21 cellular contexts compared by ENCODE assay signal in the genomic region with DNA sequence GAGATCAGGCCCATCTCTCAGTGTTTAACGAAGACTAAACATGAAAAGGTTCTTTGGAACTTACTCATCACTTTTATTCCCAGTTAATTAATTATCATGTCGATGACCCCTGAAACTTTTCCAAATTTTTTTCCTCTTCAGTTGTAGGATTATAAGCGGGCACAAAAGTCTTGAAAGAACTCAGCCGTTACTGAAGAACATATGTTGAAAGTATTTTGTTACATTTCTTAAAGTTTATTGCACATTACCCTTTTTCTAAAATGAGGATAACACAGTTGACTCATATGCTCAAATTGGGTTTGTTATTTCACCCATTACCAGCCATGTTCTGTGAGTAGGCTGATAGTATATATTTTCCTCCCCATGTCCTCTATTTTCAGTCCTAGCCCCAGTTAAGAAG.
DNase-seq lines count a peak whose midpoint lies in the region; ATAC-seq and TF ChIP-seq lines count a peak whose summit lies in the region.
"Had no signal": no experiment of that assay in that cellular context is flagged by ENCODE, and none has a peak within 500 bp of the region (broad histone marks: within the 10 kb centered on the region; RNA-seq: fewer than 3 reads in every experiment).

No MANE protein-coding gene starts in this region.

- no peak overlapping the region for H2BK5ac ChIP-seq in mesenchymal stem cell (ENCODE audit: low read depth, low read length, poor library complexity, severe bottlenecking)

- H2BK120ac ChIP-seq in mesenchymal stem cell (ENCODE audit: low read depth, low read length), result no peak overlapping the region

- H3K27me3 ChIP-seq in ascending aorta (no peaks in the 10 kb centered on the region), mesenchymal stem cell (ENCODE audit: control insufficient read depth in 1 of 2, insufficient read depth in 1 of 2, low read length in 2 of 2) (no peaks in the 10 kb centered on the region), stomach (no peaks in the 10 kb centered on the region)

- H3K14ac ChIP-seq in mesenchymal stem cell (ENCODE audit: low read length in 2 of 2), result no peak overlapping the region

- intact Hi-C loops in ascending aorta (cut with DNase I) (loop anchor here (10.0 kb wide), 1 partner anchor 77 kb away; the partner anchor contains the start of gene COL3A1), stomach (cut with DNase I; ENCODE audit: low total_unique reads) (no loop called here)

- H3K4ac ChIP-seq in mesenchymal stem cell (ENCODE audit: low read depth in 1 of 2, low read length in 2 of 2), result no peak overlapping the region

- no peak for ATAC-seq in HG03025 (IDR thresholded peaks at IDR 0.05; ENCODE audit: low FRiP score, unreplicated experiment)
- no peak for ATAC-seq in GM19455 (IDR thresholded peaks at IDR 0.05; ENCODE audit: unreplicated experiment)
- ATAC-seq in HG02759 (IDR thresholded peaks at IDR 0.05; ENCODE audit: unreplicated experiment), result no peak
- ATAC-seq: activated naive CD8-positive, alpha-beta T cell treated with anti-CD3 and anti-CD28 coated beads, Interleukin-2, amount 50 U/mL, for 24 hours; WTC11 had no signal

- TF ChIP-seq CTCF in AG10803 (conservative IDR thresholded peaks at IDR 0.05; ENCODE audit: low read length), result no peak
- TF ChIP-seq CTCF in ascending aorta (IDR thresholded peaks at IDR 0.05), result no peak
- TF ChIP-seq CTCF in stomach (IDR thresholded peaks at IDR 0.05), result no peak
- TF ChIP-seq CTCF in RWPE1 (conservative IDR thresholded peaks at IDR 0.05; ENCODE audit: low read depth), result no peak

- TF ChIP-seq POLR2A in stomach (IDR thresholded peaks at IDR 0.05), result no peak

- no peaks in the 10 kb centered on the region for H3K79me1 ChIP-seq in mesenchymal stem cell (replicated peaks; ENCODE audit: low read length, poor library complexity, severe bottlenecking)

- H4K91ac ChIP-seq in mesenchymal stem cell (ENCODE audit: low read length), result no peak overlapping the region

- H4K8ac ChIP-seq in mesenchymal stem cell (ENCODE audit: low read length), result no peak overlapping the region

- H3K4me3 ChIP-seq in AG10803 (ENCODE audit: low read length) (no peak overlapping the region), ascending aorta (no peak overlapping the region), mesenchymal stem cell (ENCODE audit: insufficient read depth in 1 of 2, low read depth in 1 of 2, low read length in 2 of 2) (no peak overlapping the region), stomach (no peak overlapping the region)

- POLR2A ChIA-PET in RWPE1 (lab: Yijun Ruan, JAX; ENCODE audit: low non-redundant PET), result no interaction called here

- H2AFZ ChIP-seq in mesenchymal stem cell (ENCODE audit: low read depth, low read length), result no peak overlapping the region

- H3K4me1 ChIP-seq in ascending aorta, result peaks cover 0 to 11% of the 10 kb centered on the region in 2 donors
- H3K4me1 ChIP-seq in mesenchymal stem cell (ENCODE audit: control insufficient read depth, insufficient read depth, low read depth, low read length), result no peaks in the 10 kb centered on the region
- H3K4me1 ChIP-seq in stomach, result peaks cover 0 to 7% (median 0%) of the 10 kb centered on the region in 4 donors

- H3K23ac ChIP-seq in mesenchymal stem cell (ENCODE audit: low read length in 2 of 2), result no peak overlapping the region

- H3K36me3 ChIP-seq in ascending aorta, result no peaks in the 10 kb centered on the region
- H3K36me3 ChIP-seq in mesenchymal stem cell (ENCODE audit: control insufficient read depth in 1 of 2, insufficient read depth in 2 of 2, low read depth in 1 of 2, low read length in 2 of 2), result no peaks in the 10 kb centered on the region
- H3K36me3 ChIP-seq in stomach, result no peaks in the 10 kb centered on the region

- DNase-seq in AG10803 (ENCODE audit: low read depth), result peak; percentile 74
- DNase-seq in ascending aorta (ENCODE audit: low spot score in 2 of 2), result no peak
- no peak for DNase-seq in mesenchymal stem cell
- DNase-seq in stomach, result no peak
- no peak for DNase-seq in RWPE1 (ENCODE audit: low spot score)
- DNase-seq: activated CD4-positive, alpha-beta T cell treated with anti-CD3 and anti-CD28 coated beads, Interleukin-2, amount 50 U/mL, for 4 hours; activated effector memory CD4-positive, alpha-beta T cell treated with anti-CD3 and anti-CD28 coated beads, Interleukin-2, amount 50 U/mL, for 16 hours; activated naive CD8-positive, alpha-beta T cell treated with anti-CD3 and anti-CD28 coated beads, Interleukin-2, amount 50 U/mL, for 24 hours; dermis blood vessel endothelial cell; DMS79; left cardiac atrium; NCI-H1436; NCI-H524 treated with DMSO at 0.1 percent for 48 hours; nephron progenitor cell; SK-N-SH; stimulated activated CD4-positive, alpha-beta T cell treated with anti-CD3 and anti-CD28 coated beads, Interleukin-12 subunit alpha, Interleukin-12 subunit beta, amount 100 ng/mL, for 4 hours; stimulated activated CD8-positive, alpha-beta memory T cell treated with anti-CD3 and anti-CD28 coated beads, Interleukin-4, amount 100 ng/mL, for 48 hours had no signal

- H3K18ac ChIP-seq in mesenchymal stem cell (ENCODE audit: low read depth in 1 of 2, low read length in 2 of 2), result no peak overlapping the region

- peak overlapping the region; percentile 89 for H3K9ac ChIP-seq in mesenchymal stem cell (ENCODE audit: low read length)
- H3K9ac ChIP-seq: SK-N-SH had no signal

- H3K27ac ChIP-seq in ascending aorta (peak overlapping the region; percentile 35 to 75), mesenchymal stem cell (ENCODE audit: low read length, poor library complexity, severe bottlenecking) (no peak overlapping the region), stomach (peak overlapping the region in 4 of 5 donors; percentile 42 to 58 (median 50)), RWPE1 (no peak overlapping the region)

- H3K4me2 ChIP-seq in mesenchymal stem cell (ENCODE audit: low read length, poor library complexity, severe bottlenecking), result no peak overlapping the region
- H3K4me2 ChIP-seq: SK-N-SH had no signal

- TF ChIP-seq EP300 in stomach (IDR thresholded peaks at IDR 0.05), result no peak

- H3K9me3 ChIP-seq in ascending aorta, result no peaks in the 10 kb centered on the region
- H3K9me3 ChIP-seq in mesenchymal stem cell (ENCODE audit: control insufficient read depth, low read length), result no peaks in the 10 kb centered on the region
- no peaks in the 10 kb centered on the region for H3K9me3 ChIP-seq in stomach
- H3K9me3 ChIP-seq: SK-N-SH had no signal

- WGBS in mesenchymal stem cell, result 82% methylated on average over 2 of the region's 4 CpGs
- 64 to 82% (median 78%) methylated on average over 4 of the region's 4 CpGs for WGBS in stomach, 5 donors

- CTCF ChIA-PET in RWPE1 (lab: Yijun Ruan, JAX), result no interaction called here

- H2BK12ac ChIP-seq in mesenchymal stem cell (ENCODE audit: low read length in 2 of 2), result no peak overlapping the region

- no peak overlapping the region for H2BK15ac ChIP-seq in mesenchymal stem cell (ENCODE audit: low read depth, poor library complexity, severe bottlenecking)

- H2AK5ac ChIP-seq in mesenchymal stem cell (ENCODE audit: low read length, severe bottlenecking), result no peak overlapping the region

Comparison
In these comparisons a context has a peak if more than half of its experiments do, and no peak if none do; other contexts are left out.
1. H3K27ac ChIP-seq: peak in ascending aorta (2 of 2) and stomach (4 of 5); none in mesenchymal stem cell (single experiment) and RWPE1 (single experiment).